ENCODE assay signal across 37 cellular contexts in genomic region chr1:177132141-177132540, GRCh38. TPM values are rescaled to one million over a fixed set of nuclear protein-coding genes. Genes with fewer than 3 reads are reported as not detected.
"Had no signal": no experiment of that assay in that cellular context is flagged by ENCODE, and none has a peak within 500 bp of the region (broad histone marks: within the 10 kb centered on the region; RNA-seq: fewer than 3 reads in every experiment).

No MANE protein-coding gene starts in this region.

- H3K4me1 Mint-ChIP-seq: activated naive CD4-positive, alpha-beta T cell treated with anti-CD3 and anti-CD28 coated beads, Interleukin-2, amount 10 ng/mL, durations not matched to agents 7 days and 5 days; activated naive CD4-positive, alpha-beta T cell treated with anti-CD3 and anti-CD28 coated beads, Interleukin-2, amount 50 U/mL, for 24 hours; activated naive CD8-positive, alpha-beta T cell treated with anti-CD3 and anti-CD28 coated beads for 36 hours; activated naive CD8-positive, alpha-beta T cell treated with anti-CD3 and anti-CD28 coated beads, Interleukin-2, amount 10 ng/mL, durations not matched to agents 7 days and 5 days; activated naive CD8-positive, alpha-beta T cell treated with anti-CD3 and anti-CD28 coated beads, Interleukin-2, amount 50 U/mL, for 24 hours; activated T-helper 17 cell treated with anti-CD3 and anti-CD28 coated beads, Interleukin-2, amount 50 U/mL, for 72 hours; central memory CD8-positive, alpha-beta T cell had no signal

- H3K27me3 ChIP-seq: adrenal gland, ascending aorta, body of pancreas, brain microvascular endothelial cell, breast epithelium, cardiac muscle cell had no signal

- H3K9me3 Mint-ChIP-seq: activated naive CD4-positive, alpha-beta T cell treated with anti-CD3 and anti-CD28 coated beads for 36 hours; activated naive CD8-positive, alpha-beta T cell treated with anti-CD3 and anti-CD28 coated beads for 36 hours; activated naive CD8-positive, alpha-beta T cell treated with anti-CD3 and anti-CD28 coated beads, Interleukin-2, amount 10 ng/mL, durations not matched to agents 7 days and 5 days; activated T-helper 1 cell treated with anti-CD3 and anti-CD28 coated beads, Interleukin-12 subunit alpha, Interleukin-12 subunit beta, Interleukin-2, Interleukin-4 antibody, amounts not matched to agents 30 ng/mL and 10 ng/mL and 1 ng/mL, durations not matched to agents 14 hours and 24 hours and 36 hours; activated T-helper 2 cell treated with anti-CD3 and anti-CD28 coated beads, Interferon-gamma antibody, Interleukin-2, Interleukin-4, amounts not matched to agents 10 μg/mL and 5 μg/mL and 100 μg/mL, durations not matched to agents 14 hours and 24 hours and 36 hours; brain had no signal

- H3K27me3 Mint-ChIP-seq: activated naive CD4-positive, alpha-beta T cell treated with anti-CD3 and anti-CD28 coated beads, Interleukin-2, amount 10 ng/mL, durations not matched to agents 7 days and 5 days; activated naive CD8-positive, alpha-beta T cell; activated naive CD8-positive, alpha-beta T cell treated with anti-CD3 and anti-CD28 coated beads for 36 hours; activated naive CD8-positive, alpha-beta T cell treated with anti-CD3 and anti-CD28 coated beads, Interleukin-2, amount 10 ng/mL, durations not matched to agents 7 days and 5 days; activated naive CD8-positive, alpha-beta T cell treated with anti-CD3 and anti-CD28 coated beads, Interleukin-2, amount 50 U/mL, for 24 hours; activated T-helper 17 cell treated with anti-CD3 and anti-CD28 coated beads, Interleukin-2, amount 50 U/mL, for 72 hours; brain; central memory CD8-positive, alpha-beta T cell had no signal

- H3K36me3 Mint-ChIP-seq: activated naive CD4-positive, alpha-beta T cell treated with anti-CD3 and anti-CD28 coated beads, Interleukin-2, amount 10 ng/mL, durations not matched to agents 7 days and 5 days; activated naive CD4-positive, alpha-beta T cell treated with anti-CD3 and anti-CD28 coated beads, Interleukin-2, amount 50 U/mL, for 24 hours; activated naive CD8-positive, alpha-beta T cell; activated naive CD8-positive, alpha-beta T cell treated with anti-CD3 and anti-CD28 coated beads for 36 hours; activated naive CD8-positive, alpha-beta T cell treated with anti-CD3 and anti-CD28 coated beads, Interleukin-2, amount 10 ng/mL, durations not matched to agents 7 days and 5 days had no signal

- H3K27ac Mint-ChIP-seq: activated naive CD4-positive, alpha-beta T cell treated with anti-CD3 and anti-CD28 coated beads for 36 hours; activated naive CD4-positive, alpha-beta T cell treated with anti-CD3 and anti-CD28 coated beads, Interleukin-2, amount 10 ng/mL, durations not matched to agents 7 days and 5 days; activated naive CD4-positive, alpha-beta T cell treated with anti-CD3 and anti-CD28 coated beads, Interleukin-2, amount 50 U/mL, for 24 hours; activated naive CD4-positive, alpha-beta T cell treated with anti-CD3 and anti-CD28 coated beads, Interleukin-2, amount 50 U/mL, for 72 hours; activated naive CD8-positive, alpha-beta T cell; activated naive CD8-positive, alpha-beta T cell treated with anti-CD3 and anti-CD28 coated beads for 36 hours; activated naive CD8-positive, alpha-beta T cell treated with anti-CD3 and anti-CD28 coated beads, Interleukin-2, amount 10 ng/mL, durations not matched to agents 7 days and 5 days; activated naive CD8-positive, alpha-beta T cell treated with anti-CD3 and anti-CD28 coated beads, Interleukin-2, amount 50 U/mL, for 24 hours; activated T-cell treated with anti-CD3 and anti-CD28 coated beads, Interleukin-2, amount 50 U/mL, for 72 hours; activated T-helper 1 cell treated with anti-CD3 and anti-CD28 coated beads, Interleukin-12 subunit alpha, Interleukin-12 subunit beta, Interleukin-2, Interleukin-4 antibody, amounts not matched to agents 30 ng/mL and 10 ng/mL and 1 ng/mL, durations not matched to agents 14 hours and 24 hours and 36 hours; activated T-helper 17 cell treated with anti-CD3 and anti-CD28 coated beads, Interleukin-2, amount 50 U/mL, for 72 hours; activated T-helper 2 cell treated with anti-CD3 and anti-CD28 coated beads, Interferon-gamma antibody, Interleukin-2, Interleukin-4, amounts not matched to agents 10 μg/mL and 5 μg/mL and 100 μg/mL, durations not matched to agents 14 hours and 24 hours and 36 hours; brain had no signal

- H3K27ac ChIP-seq: ascending aorta, body of pancreas, brain microvascular endothelial cell, breast epithelium, cardiac muscle cell had no signal

- H3K9me3 ChIP-seq: adrenal gland, ascending aorta, body of pancreas, breast epithelium had no signal

- DNase-seq: activated effector memory CD4-positive, alpha-beta T cell treated with anti-CD3 and anti-CD28 coated beads, Interleukin-2, amount 50 U/mL, for 16 hours; activated effector memory CD4-positive, alpha-beta T cell treated with Interleukin-2 at 50 U/mL for 16 hours; activated gamma-delta T cell; activated gamma-delta T cell treated with Interleukin-2 at 50 U/mL for 16 hours; activated naive CD4-positive, alpha-beta T cell; activated naive CD4-positive, alpha-beta T cell treated with anti-CD3 and anti-CD28 coated beads for 36 hours; activated naive CD4-positive, alpha-beta T cell treated with anti-CD3 and anti-CD28 coated beads, Interleukin-2, amount 10 ng/mL, durations not matched to agents 7 days and 5 days; activated naive CD4-positive, alpha-beta T cell treated with anti-CD3 and anti-CD28 coated beads, Interleukin-2, amount 50 U/mL, for 16 hours; activated naive CD4-positive, alpha-beta T cell treated with Interleukin-2 at 50 U/mL for 16 hours; activated naive CD8-positive, alpha-beta T cell treated with anti-CD3 and anti-CD28 coated beads for 36 hours; activated naive CD8-positive, alpha-beta T cell treated with anti-CD3 and anti-CD28 coated beads, Interleukin-2, amount 10 ng/mL, durations not matched to agents 7 days and 5 days; activated naive CD8-positive, alpha-beta T cell treated with anti-CD3 and anti-CD28 coated beads, Interleukin-2, amount 50 U/mL, for 24 hours; activated T-cell treated with anti-CD3 and anti-CD28 coated beads, Interleukin-2, amount 50 U/mL, for 1 hour; activated T-cell treated with anti-CD3 and anti-CD28 coated beads, Interleukin-2, amount 50 U/mL, for 4 hours; activated T-cell treated with anti-CD3 and anti-CD28 coated beads, Interleukin-2, amount 50 U/mL, for 48 hours; activated T-cell treated with anti-CD3 and anti-CD28 coated beads, Interleukin-2, amount 50 U/mL, for 72 hours; adrenal gland; amniotic stem cell; amygdala; anterior cingulate cortex; aorta; body of pancreas; brain microvascular endothelial cell; caudate nucleus; central memory CD4-positive, alpha-beta T cell; cerebellar nuclear complex had no signal

- H3K4me1 ChIP-seq: ascending aorta, body of pancreas, breast epithelium had no signal

- H3K4me3 Mint-ChIP-seq: activated naive CD4-positive, alpha-beta T cell treated with anti-CD3 and anti-CD28 coated beads for 36 hours; activated naive CD4-positive, alpha-beta T cell treated with anti-CD3 and anti-CD28 coated beads, Interleukin-2, amount 10 ng/mL, durations not matched to agents 7 days and 5 days; activated naive CD4-positive, alpha-beta T cell treated with anti-CD3 and anti-CD28 coated beads, Interleukin-2, amount 50 U/mL, for 24 hours; activated naive CD8-positive, alpha-beta T cell; activated naive CD8-positive, alpha-beta T cell treated with anti-CD3 and anti-CD28 coated beads for 36 hours; activated naive CD8-positive, alpha-beta T cell treated with anti-CD3 and anti-CD28 coated beads, Interleukin-2, amount 10 ng/mL, durations not matched to agents 7 days and 5 days; activated naive CD8-positive, alpha-beta T cell treated with anti-CD3 and anti-CD28 coated beads, Interleukin-2, amount 50 U/mL, for 24 hours; activated T-cell treated with anti-CD3 and anti-CD28 coated beads, Interleukin-2, amount 50 U/mL, for 4 hours; activated T-cell treated with anti-CD3 and anti-CD28 coated beads, Interleukin-2, amount 50 U/mL, for 72 hours; activated T-helper 1 cell treated with anti-CD3 and anti-CD28 coated beads, Interleukin-12 subunit alpha, Interleukin-12 subunit beta, Interleukin-2, Interleukin-4 antibody, amounts not matched to agents 30 ng/mL and 10 ng/mL and 1 ng/mL, durations not matched to agents 14 hours and 24 hours and 36 hours; activated T-helper 17 cell treated with anti-CD3 and anti-CD28 coated beads, Interleukin-2, amount 50 U/mL, for 72 hours; brain; central memory CD8-positive, alpha-beta T cell had no signal

- H3K36me3 ChIP-seq: adrenal gland, ascending aorta, brain microvascular endothelial cell, breast epithelium, cardiac muscle cell had no signal

- ATAC-seq: activated naive CD4-positive, alpha-beta T cell treated with anti-CD3 and anti-CD28 coated beads, Interleukin-2, amount 50 U/mL, for 72 hours; activated naive CD8-positive, alpha-beta T cell treated with anti-CD3 and anti-CD28 coated beads, Interleukin-2, amount 50 U/mL, for 24 hours; activated T-cell treated with anti-CD3 and anti-CD28 coated beads, Interleukin-2, amount 50 U/mL, for 4 hours; activated T-cell treated with anti-CD3 and anti-CD28 coated beads, Interleukin-2, amount 50 U/mL, for 72 hours; activated T-helper 17 cell treated with anti-CD3 and anti-CD28 coated beads, Interleukin-2, amount 50 U/mL, for 72 hours; body of pancreas had no signal

- H3K4me3 ChIP-seq: adrenal gland, ascending aorta, body of pancreas, breast epithelium, cardiac muscle cell had no signal

RNA-seq across cellular contexts. Expression of gene ASTN1, which starts 32.4 kb away (rescaled TPM):
- polyA plus RNA-seq: aorta had no signal

RNA-seq across cellular contexts. Expression of gene BRINP2, which starts 38.6 kb away (rescaled TPM):
- polyA plus RNA-seq: aorta had no signal
